14 cellular contexts compared by ENCODE assay signal in genomic region chr18:13454363-13455150, GRCh38.
"Had no signal": no experiment of that assay in that cellular context is flagged by ENCODE, and none has a peak within 500 bp of the region (broad histone marks: within the 10 kb centered on the region; RNA-seq: fewer than 3 reads in every experiment).

No MANE protein-coding gene starts in this region.

- H3K27me3 ChIP-seq: colonic mucosa, ovary, testis, upper lobe of right lung had no signal

- H3K4me1 ChIP-seq: colonic mucosa had no signal

- H3K4me3 ChIP-seq: colonic mucosa, ovary, testis, upper lobe of right lung had no signal

- H3K9me3 Mint-ChIP-seq: activated CD8-positive, alpha-beta T cell treated with anti-CD3 and anti-CD28 coated beads for 36 hours; activated naive CD4-positive, alpha-beta T cell treated with anti-CD3 and anti-CD28 coated beads, Interleukin-2, amount 50 U/mL, for 24 hours; stimulated activated naive CD8-positive, alpha-beta T cell treated with anti-CD3 and anti-CD28 coated beads, Interleukin-15, Interleukin-2, amounts not matched to agents 100 ng/mL and 50 ng/mL, for 24 hours had no signal

- ATAC-seq: upper lobe of right lung had no signal

- H3K27me3 Mint-ChIP-seq: activated CD8-positive, alpha-beta T cell treated with anti-CD3 and anti-CD28 coated beads for 36 hours; activated naive CD4-positive, alpha-beta T cell treated with anti-CD3 and anti-CD28 coated beads, Interleukin-2, amount 50 U/mL, for 24 hours; stimulated activated naive CD8-positive, alpha-beta T cell treated with anti-CD3 and anti-CD28 coated beads, Interleukin-15, Interleukin-2, amounts not matched to agents 100 ng/mL and 50 ng/mL, for 24 hours had no signal

- DNase-seq: activated CD4-positive, alpha-beta T cell treated with anti-CD3 and anti-CD28 coated beads for 4 hours; aorta; colonic mucosa; effector CD4-positive, alpha-beta T cell; foreskin melanocyte; ovary; stimulated activated CD4-positive, alpha-beta T cell treated with anti-CD3 and anti-CD28 coated beads, Interleukin-4, amount 100 ng/mL, for 1 hour; stimulated activated CD8-positive, alpha-beta memory T cell treated with anti-CD3 and anti-CD28 coated beads, Interleukin-4, amount 100 ng/mL, for 48 hours; testis; upper lobe of right lung; WERI-Rb-1 had no signal

- H3K27ac Mint-ChIP-seq: activated naive CD4-positive, alpha-beta T cell treated with anti-CD3 and anti-CD28 coated beads, Interleukin-2, amount 50 U/mL, for 24 hours had no signal

- H3K4me3 Mint-ChIP-seq: activated CD8-positive, alpha-beta T cell treated with anti-CD3 and anti-CD28 coated beads for 36 hours; activated naive CD4-positive, alpha-beta T cell treated with anti-CD3 and anti-CD28 coated beads, Interleukin-2, amount 50 U/mL, for 24 hours; stimulated activated naive CD8-positive, alpha-beta T cell treated with anti-CD3 and anti-CD28 coated beads, Interleukin-15, Interleukin-2, amounts not matched to agents 100 ng/mL and 50 ng/mL, for 24 hours had no signal

- H3K36me3 ChIP-seq: colonic mucosa, ovary, upper lobe of right lung, WERI-Rb-1 had no signal

- H3K27ac ChIP-seq: colonic mucosa, ovary, testis, upper lobe of right lung, WERI-Rb-1 had no signal

- H3K9me3 ChIP-seq: colonic mucosa, ovary, testis, upper lobe of right lung had no signal
